In the genomic region with DNA sequence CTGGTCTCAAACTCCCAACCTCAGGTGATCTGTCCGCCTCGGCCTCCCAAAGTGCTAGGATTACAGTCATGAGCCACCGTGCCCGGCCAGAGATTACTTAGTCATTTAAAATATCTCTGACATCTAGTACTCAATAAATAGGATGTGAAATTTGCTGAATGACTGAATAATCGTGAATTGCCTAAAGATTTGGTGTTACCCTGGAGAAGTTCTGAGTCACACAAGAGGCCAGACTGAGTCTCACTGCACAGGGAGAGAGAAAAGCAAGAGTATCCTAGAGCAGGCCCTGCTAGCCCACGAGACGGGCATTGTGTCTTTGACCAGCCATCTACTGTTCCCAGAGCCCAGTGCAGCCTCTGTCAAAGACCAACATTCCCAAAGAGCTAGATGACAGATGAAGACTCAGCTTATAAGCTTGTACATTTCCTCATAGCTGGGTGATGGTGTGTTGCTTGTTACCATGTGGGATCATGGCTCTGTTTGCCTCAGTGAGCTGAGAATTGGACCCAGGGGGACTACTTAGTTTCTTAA, we compare ENCODE assay signal across 30 cellular contexts. TPM values are rescaled to one million over a fixed set of nuclear protein-coding genes. Genes with fewer than 3 reads are reported as not detected.
DNase-seq lines count a peak whose midpoint lies in the region; ATAC-seq, FAIRE-seq and TF ChIP-seq lines count a peak whose summit lies in the region.
"Had no signal": no experiment of that assay in that cellular context is flagged by ENCODE, and none has a peak within 500 bp of the region (broad histone marks: within the 10 kb centered on the region; RNA-seq: fewer than 3 reads in every experiment).

No MANE protein-coding gene starts in this region.

- FAIRE-seq in keratinocyte (lab: Jason Lieb, UNC), result peak; percentile 5
- FAIRE-seq: A549, bronchial epithelial cell, endothelial cell of umbilical vein, GM12878, islet of Langerhans had no signal

- no peaks in the 10 kb centered on the region for H3K79me2 ChIP-seq in keratinocyte (ENCODE audit: control insufficient read depth, insufficient read depth, low read length)

- no peak overlapping the region for H3K4me3 ChIP-seq in adipocyte (ENCODE audit: low read length)
- H3K4me3 ChIP-seq in keratinocyte (ENCODE audit: control insufficient read depth in 2 of 3, extremely low read depth in 1 of 3, insufficient read depth in 2 of 3, low read depth in 1 of 3, low read length in 3 of 3), result no peak overlapping the region
- H3K4me3 ChIP-seq: A549, GM12878, left ventricle myocardium inferior had no signal

- no peak overlapping the region for H3K27ac Mint-ChIP-seq in stimulated activated memory B cell treated with anti-CD40 and anti-IgM and Interleukin-4, amounts not matched to agents 10 μg/mL and 1 μg/mL and 100 μg/mL, for 72 hours
- no peak overlapping the region for H3K27ac Mint-ChIP-seq in activated naive CD8-positive, alpha-beta T cell treated with anti-CD3 and anti-CD28 coated beads, Interleukin-2, amount 50 U/mL, for 24 hours
- no peak overlapping the region for H3K27ac Mint-ChIP-seq in activated T-helper 2 cell treated with anti-CD3 and anti-CD28 coated beads, Interferon-gamma antibody, Interleukin-2, Interleukin-4, amounts not matched to agents 10 μg/mL and 5 μg/mL and 100 μg/mL, durations not matched to agents 14 hours and 24 hours and 36 hours
- H3K27ac Mint-ChIP-seq: activated CD8-positive, alpha-beta T cell treated with anti-CD3 and anti-CD28 coated beads, Interleukin-2, amount 10 ng/mL, durations not matched to agents 7 days and 5 days; activated naive CD4-positive, alpha-beta T cell treated with anti-CD3 and anti-CD28 coated beads, Interleukin-2, amount 50 U/mL, for 24 hours; activated T-helper 17 cell treated with anti-CD3 and anti-CD28 coated beads, Interleukin-2, amount 50 U/mL, for 72 hours; H9; naive thymus-derived CD4-positive, alpha-beta T cell; stimulated activated effector memory CD8-positive, alpha-beta T cell treated with anti-CD3 and anti-CD28 coated beads, Interleukin-12 subunit alpha, Interleukin-12 subunit beta, amount 100 ng/mL, for 72 hours; T-helper 17 cell had no signal

- H3K27me3 Mint-ChIP-seq in stimulated activated memory B cell treated with anti-CD40 and anti-IgM and Interleukin-4, amounts not matched to agents 10 μg/mL and 1 μg/mL and 100 μg/mL, for 72 hours, result no peaks in the 10 kb centered on the region
- no peaks in the 10 kb centered on the region for H3K27me3 Mint-ChIP-seq in activated naive CD8-positive, alpha-beta T cell treated with anti-CD3 and anti-CD28 coated beads, Interleukin-2, amount 50 U/mL, for 24 hours
- H3K27me3 Mint-ChIP-seq in activated T-helper 2 cell treated with anti-CD3 and anti-CD28 coated beads, Interferon-gamma antibody, Interleukin-2, Interleukin-4, amounts not matched to agents 10 μg/mL and 5 μg/mL and 100 μg/mL, durations not matched to agents 14 hours and 24 hours and 36 hours (ENCODE audit: low read depth), result peaks cover 13% of the 10 kb centered on the region
- H3K27me3 Mint-ChIP-seq: activated naive CD4-positive, alpha-beta T cell treated with anti-CD3 and anti-CD28 coated beads, Interleukin-2, amount 50 U/mL, for 24 hours; activated T-helper 17 cell treated with anti-CD3 and anti-CD28 coated beads, Interleukin-2, amount 50 U/mL, for 72 hours; T-helper 17 cell had no signal

- ATAC-seq in stimulated activated memory B cell treated with anti-CD40 and anti-IgM and Interleukin-4, amounts not matched to agents 10 μg/mL and 1 μg/mL and 100 μg/mL, for 72 hours, result peak; percentile 51
- no peak for ATAC-seq in activated naive CD8-positive, alpha-beta T cell treated with anti-CD3 and anti-CD28 coated beads, Interleukin-2, amount 50 U/mL, for 24 hours
- ATAC-seq: A549; activated CD8-positive, alpha-beta T cell treated with anti-CD3 and anti-CD28 coated beads, Interleukin-2, amount 10 ng/mL, durations not matched to agents 7 days and 5 days; activated T-helper 17 cell treated with anti-CD3 and anti-CD28 coated beads, Interleukin-2, amount 50 U/mL, for 72 hours; GM12878; naive thymus-derived CD4-positive, alpha-beta T cell; SK-N-SH treated with all-trans-retinoic acid at 6 μM for 48 hours; stimulated activated effector memory CD8-positive, alpha-beta T cell treated with anti-CD3 and anti-CD28 coated beads, Interleukin-12 subunit alpha, Interleukin-12 subunit beta, amount 100 ng/mL, for 72 hours; T-helper 17 cell had no signal

- H3K9ac ChIP-seq in adipocyte (ENCODE audit: low read length), result no peak overlapping the region
- H3K9ac ChIP-seq in keratinocyte (ENCODE audit: control insufficient read depth, extremely low read depth, insufficient read depth, low read length), result no peak overlapping the region

- H3K27ac ChIP-seq in keratinocyte (ENCODE audit: control insufficient read depth, insufficient read depth, low read length), result no peak overlapping the region
- H3K27ac ChIP-seq: A549, left ventricle myocardium inferior had no signal

- DNase-seq in CD1c-positive myeloid dendritic cell (ENCODE audit: extremely low spot score) (peak; percentile 75), adipocyte (ENCODE audit: low read depth) (peak; percentile 24), keratinocyte (ENCODE audit: low read depth, low spot score) (no peak), NCI-H1436 treated with DMSO at 0.1 percent for 48 hours (lab: John Stamatoyannopoulos, UW) (no peak), activated gamma-delta T cell treated with Interleukin-2 at 50 U/mL for 16 hours (no peak)
- no peak for DNase-seq in activated naive CD8-positive, alpha-beta T cell treated with anti-CD3 and anti-CD28 coated beads, Interleukin-2, amount 50 U/mL, for 24 hours
- no peak for DNase-seq in activated T-helper 2 cell treated with anti-CD3 and anti-CD28 coated beads, Interferon-gamma antibody, Interleukin-2, Interleukin-4, amounts not matched to agents 10 μg/mL and 5 μg/mL and 100 μg/mL, durations not matched to agents 14 hours and 24 hours and 36 hours (ENCODE audit: low spot score)
- DNase-seq: activated CD4-positive, alpha-beta T cell treated with anti-CD3 and anti-CD28 coated beads for 1 hour; activated CD8-positive, alpha-beta T cell treated with anti-CD3 and anti-CD28 coated beads, Interleukin-2, amount 10 ng/mL, durations not matched to agents 7 days and 5 days; anterior cingulate cortex; BE2C; H9; Karpas-422; left ventricle myocardium inferior; naive thymus-derived CD4-positive, alpha-beta T cell; NCI-H2029; NCI-H524 treated with DMSO at 0.1 percent for 48 hours; nucleus accumbens; Right ventricle myocardium superior; T-helper 17 cell had no signal

- H3K4me2 ChIP-seq in keratinocyte (ENCODE audit: control insufficient read depth, extremely low read depth, insufficient read depth, low read depth, low read length), result no peak overlapping the region
- H3K4me2 ChIP-seq: A549 had no signal

- H3K27me3 ChIP-seq in adipocyte (replicated peaks; ENCODE audit: control insufficient read depth, insufficient read depth, low read length) (no peaks in the 10 kb centered on the region), keratinocyte (ENCODE audit: control insufficient read depth, extremely low read depth, insufficient read depth, low read length) (no peaks in the 10 kb centered on the region)
- H3K27me3 ChIP-seq: BE2C had no signal

- H3K9me3 Mint-ChIP-seq in stimulated activated memory B cell treated with anti-CD40 and anti-IgM and Interleukin-4, amounts not matched to agents 10 μg/mL and 1 μg/mL and 100 μg/mL, for 72 hours, result no peaks in the 10 kb centered on the region
- H3K9me3 Mint-ChIP-seq in activated naive CD8-positive, alpha-beta T cell treated with anti-CD3 and anti-CD28 coated beads, Interleukin-2, amount 50 U/mL, for 24 hours, result no peaks in the 10 kb centered on the region
- H3K9me3 Mint-ChIP-seq in activated T-helper 2 cell treated with anti-CD3 and anti-CD28 coated beads, Interferon-gamma antibody, Interleukin-2, Interleukin-4, amounts not matched to agents 10 μg/mL and 5 μg/mL and 100 μg/mL, durations not matched to agents 14 hours and 24 hours and 36 hours, result no peaks in the 10 kb centered on the region
- H3K9me3 Mint-ChIP-seq: activated naive CD4-positive, alpha-beta T cell treated with anti-CD3 and anti-CD28 coated beads, Interleukin-2, amount 50 U/mL, for 24 hours; activated T-helper 17 cell treated with anti-CD3 and anti-CD28 coated beads, Interleukin-2, amount 50 U/mL, for 72 hours; naive thymus-derived CD4-positive, alpha-beta T cell; stimulated activated effector memory CD8-positive, alpha-beta T cell treated with anti-CD3 and anti-CD28 coated beads, Interleukin-12 subunit alpha, Interleukin-12 subunit beta, amount 100 ng/mL, for 72 hours had no signal

- TF ChIP-seq CTCF in keratinocyte (optimal IDR thresholded peaks at IDR 0.05 in 1 of 3, IDR thresholded peaks at IDR 0.05 in 1 of 3, conservative IDR thresholded peaks at IDR 0.05 in 1 of 3; ENCODE audit: extremely low read depth in 1 of 3, insufficient read depth in 2 of 3, low read length in 3 of 3), result no peak

- no peaks in the 10 kb centered on the region for H3K9me3 ChIP-seq in adipocyte (ENCODE audit: control insufficient read depth, low read length)
- H3K9me3 ChIP-seq in keratinocyte (ENCODE audit: control insufficient read depth, low read depth, low read length), result no peaks in the 10 kb centered on the region
- H3K9me3 ChIP-seq: A549, BE2C, left ventricle myocardium inferior had no signal

- H3K36me3 ChIP-seq in adipocyte (ENCODE audit: control insufficient read depth, insufficient read depth, low read length, severe bottlenecking), result no peaks in the 10 kb centered on the region
- H3K36me3 ChIP-seq in keratinocyte (ENCODE audit: control insufficient read depth in 2 of 2, extremely low read depth in 1 of 2, insufficient read depth in 2 of 2, low read length in 2 of 2), result no peaks in the 10 kb centered on the region
- H3K36me3 ChIP-seq: BE2C, left ventricle myocardium inferior had no signal

- H2AFZ ChIP-seq in keratinocyte (ENCODE audit: control insufficient read depth, low read length), result no peak overlapping the region

- H4K20me1 ChIP-seq in keratinocyte (ENCODE audit: control insufficient read depth, extremely low read depth, insufficient read depth, low read length), result no peaks in the 10 kb centered on the region

- H3K36me3 Mint-ChIP-seq in stimulated activated memory B cell treated with anti-CD40 and anti-IgM and Interleukin-4, amounts not matched to agents 10 μg/mL and 1 μg/mL and 100 μg/mL, for 72 hours, result no peaks in the 10 kb centered on the region
- no peaks in the 10 kb centered on the region for H3K36me3 Mint-ChIP-seq in activated naive CD8-positive, alpha-beta T cell treated with anti-CD3 and anti-CD28 coated beads, Interleukin-2, amount 50 U/mL, for 24 hours (ENCODE audit: low read depth)
- no peaks in the 10 kb centered on the region for H3K36me3 Mint-ChIP-seq in activated T-helper 2 cell treated with anti-CD3 and anti-CD28 coated beads, Interferon-gamma antibody, Interleukin-2, Interleukin-4, amounts not matched to agents 10 μg/mL and 5 μg/mL and 100 μg/mL, durations not matched to agents 14 hours and 24 hours and 36 hours (ENCODE audit: low read depth)
- H3K36me3 Mint-ChIP-seq: activated naive CD4-positive, alpha-beta T cell treated with anti-CD3 and anti-CD28 coated beads, Interleukin-2, amount 50 U/mL, for 24 hours; naive thymus-derived CD4-positive, alpha-beta T cell; stimulated activated effector memory CD8-positive, alpha-beta T cell treated with anti-CD3 and anti-CD28 coated beads, Interleukin-12 subunit alpha, Interleukin-12 subunit beta, amount 100 ng/mL, for 72 hours had no signal

- peaks cover 10% of the 10 kb centered on the region for H3K4me1 ChIP-seq in adipocyte (ENCODE audit: control insufficient read depth, insufficient read depth, low read length)
- peaks cover 4% of the 10 kb centered on the region for H3K4me1 ChIP-seq in keratinocyte (ENCODE audit: control insufficient read depth, extremely low read depth, insufficient read depth, low read length)
- H3K4me1 ChIP-seq: BE2C had no signal

- intact Hi-C loops in activated T-helper 2 cell treated with anti-CD3 and anti-CD28 coated beads, Interferon-gamma antibody, Interleukin-2, Interleukin-4, amounts not matched to agents 10 μg/mL and 5 μg/mL and 100 μg/mL, durations not matched to agents 14 hours and 24 hours and 36 hours (cut with micrococcal nuclease), result no loop called here

- dilution Hi-C loops in keratinocyte (cut with MboI; ENCODE audit: extremely low pct_ligation_motif_present, low sequenced_read_pairs), result no loop called here

- H3K9me1 ChIP-seq in keratinocyte (ENCODE audit: control insufficient read depth, extremely low read depth, insufficient read depth, low read length), result no peaks in the 10 kb centered on the region

- H3K4me1 Mint-ChIP-seq in stimulated activated memory B cell treated with anti-CD40 and anti-IgM and Interleukin-4, amounts not matched to agents 10 μg/mL and 1 μg/mL and 100 μg/mL, for 72 hours, result peaks cover 28% of the 10 kb centered on the region
- H3K4me1 Mint-ChIP-seq in activated naive CD8-positive, alpha-beta T cell treated with anti-CD3 and anti-CD28 coated beads, Interleukin-2, amount 50 U/mL, for 24 hours, result peaks cover 7% of the 10 kb centered on the region
- peaks cover under 1% of the 10 kb centered on the region for H3K4me1 Mint-ChIP-seq in activated T-helper 2 cell treated with anti-CD3 and anti-CD28 coated beads, Interferon-gamma antibody, Interleukin-2, Interleukin-4, amounts not matched to agents 10 μg/mL and 5 μg/mL and 100 μg/mL, durations not matched to agents 14 hours and 24 hours and 36 hours (ENCODE audit: low read depth)
- H3K4me1 Mint-ChIP-seq: activated T-helper 17 cell treated with anti-CD3 and anti-CD28 coated beads, Interleukin-2, amount 50 U/mL, for 72 hours had no signal

- no peak overlapping the region for H3K4me3 Mint-ChIP-seq in stimulated activated memory B cell treated with anti-CD40 and anti-IgM and Interleukin-4, amounts not matched to agents 10 μg/mL and 1 μg/mL and 100 μg/mL, for 72 hours
- H3K4me3 Mint-ChIP-seq in activated naive CD8-positive, alpha-beta T cell treated with anti-CD3 and anti-CD28 coated beads, Interleukin-2, amount 50 U/mL, for 24 hours, result no peak overlapping the region
- H3K4me3 Mint-ChIP-seq in activated T-helper 2 cell treated with anti-CD3 and anti-CD28 coated beads, Interferon-gamma antibody, Interleukin-2, Interleukin-4, amounts not matched to agents 10 μg/mL and 5 μg/mL and 100 μg/mL, durations not matched to agents 14 hours and 24 hours and 36 hours (ENCODE audit: low read depth), result no peak overlapping the region
- H3K4me3 Mint-ChIP-seq: activated CD8-positive, alpha-beta T cell treated with anti-CD3 and anti-CD28 coated beads, Interleukin-2, amount 10 ng/mL, durations not matched to agents 7 days and 5 days; activated naive CD4-positive, alpha-beta T cell treated with anti-CD3 and anti-CD28 coated beads, Interleukin-2, amount 50 U/mL, for 24 hours; activated T-helper 17 cell treated with anti-CD3 and anti-CD28 coated beads, Interleukin-2, amount 50 U/mL, for 72 hours; H9; naive thymus-derived CD4-positive, alpha-beta T cell; stimulated activated effector memory CD8-positive, alpha-beta T cell treated with anti-CD3 and anti-CD28 coated beads, Interleukin-12 subunit alpha, Interleukin-12 subunit beta, amount 100 ng/mL, for 72 hours; T-helper 17 cell had no signal

RNA-seq across cellular contexts. Expression of gene EIF4G3, which starts 5.5 kb away (rescaled TPM):
- 44.6 to 48.1 TPM (median 47.9 TPM) in 3 replicates for polyA plus RNA-seq in keratinocyte
- 47.8 TPM for polyA plus RNA-seq in keratinocyte (2011; ENCODE audit: low read depth)
- polyA plus RNA-seq in keratinocyte (2011; cell fraction: cytosol; rRNA removed), result 26.6 and 41.1 TPM in 2 replicates
- 118 TPM in 2 replicates for polyA plus RNA-seq in keratinocyte (2011; cell fraction: nucleus; rRNA removed)
- 27.5 and 37.0 TPM in 2 replicates for polyA plus RNA-seq in keratinocyte (2012; ENCODE audit: low replicate concordance)
- 35.6 to 76.7 TPM (median 52.2 TPM) in 3 replicates for polyA minus RNA-seq in keratinocyte
- polyA minus RNA-seq in keratinocyte (2011; cell fraction: cytosol; rRNA and poly(A)+ RNA removed), result 20.1 TPM
- 51.1 and 112 TPM in 2 replicates for polyA minus RNA-seq in keratinocyte (2011; cell fraction: nucleus; rRNA and poly(A)+ RNA removed)
- total RNA-seq in activated T-helper 2 cell treated with anti-CD3 and anti-CD28 coated beads, Interferon-gamma antibody, Interleukin-2, Interleukin-4, amounts not matched to agents 10 μg/mL and 5 μg/mL and 100 μg/mL, durations not matched to agents 14 hours and 24 hours and 36 hours, result 64.2 and 66.0 TPM in 2 replicates

Comparison
In these comparisons a context has a peak if more than half of its experiments do, and no peak if none do; other contexts are left out.
1. DNase-seq: peak in CD1c-positive myeloid dendritic cell (single experiment) and adipocyte (single experiment); none in keratinocyte (single experiment), NCI-H1436 treated with DMSO at 0.1 percent for 48 hours (single experiment), activated naive CD8-positive, alpha-beta T cell treated with anti-CD3 and anti-CD28 coated beads, Interleukin-2, amount 50 U/mL, for 24 hours (single experiment), activated gamma-delta T cell treated with Interleukin-2 at 50 U/mL for 16 hours (single experiment) and activated T-helper 2 cell treated with anti-CD3 and anti-CD28 coated beads, Interferon-gamma antibody, Interleukin-2, Interleukin-4, amounts not matched to agents 10 μg/mL and 5 μg/mL and 100 μg/mL, durations not matched to agents 14 hours and 24 hours and 36 hours (single experiment).